Comparison of ENCODE assay signal across 8 cellular contexts in the genomic region with DNA sequence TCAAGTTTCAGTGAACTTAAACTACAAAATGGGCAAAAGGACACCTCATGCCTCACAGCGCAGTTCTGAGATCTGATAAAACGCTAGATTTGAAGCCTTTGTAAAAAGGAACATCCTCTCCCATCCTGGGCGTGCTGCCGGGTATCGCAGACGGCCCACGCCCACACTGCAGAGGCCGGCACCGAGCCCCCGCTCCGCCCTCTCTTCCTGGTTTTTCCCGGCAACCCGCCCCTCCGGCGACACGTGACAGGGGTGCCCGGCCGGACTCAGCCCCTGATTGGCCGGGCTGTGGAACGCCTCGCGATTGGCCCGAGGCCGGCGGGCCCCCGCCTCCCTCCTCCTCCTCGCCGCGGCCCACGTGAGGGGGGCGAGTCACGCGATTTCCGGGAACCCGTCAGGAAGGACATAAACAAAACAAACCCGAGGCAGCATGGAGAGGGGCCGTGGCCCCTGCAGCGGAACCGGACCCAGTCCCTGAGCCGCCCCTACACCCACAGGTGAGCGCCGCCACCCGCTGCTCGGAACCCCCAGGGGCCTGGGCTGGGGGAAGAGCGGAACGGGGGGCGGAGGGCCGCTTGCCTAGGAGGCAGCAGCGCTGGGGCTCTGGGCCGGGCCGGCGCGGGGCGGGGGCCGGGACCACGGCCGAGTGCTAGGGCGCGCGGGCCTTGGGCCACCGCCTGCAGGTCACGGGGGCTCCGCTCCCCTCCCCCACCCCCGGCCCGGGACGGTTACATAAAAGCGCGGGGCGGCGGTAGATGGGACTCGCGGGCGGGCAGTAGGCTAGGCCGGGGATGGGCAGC. TPM values are rescaled to one million over a fixed set of nuclear protein-coding genes. Genes with fewer than 3 reads are reported as not detected.
A peak's percentile ranks its signal among the peaks of the same experiment; 100 is the strongest.
DNase-seq lines count a peak whose midpoint lies in the region; ATAC-seq lines count a peak whose summit lies in the region.

A gene with protein sequence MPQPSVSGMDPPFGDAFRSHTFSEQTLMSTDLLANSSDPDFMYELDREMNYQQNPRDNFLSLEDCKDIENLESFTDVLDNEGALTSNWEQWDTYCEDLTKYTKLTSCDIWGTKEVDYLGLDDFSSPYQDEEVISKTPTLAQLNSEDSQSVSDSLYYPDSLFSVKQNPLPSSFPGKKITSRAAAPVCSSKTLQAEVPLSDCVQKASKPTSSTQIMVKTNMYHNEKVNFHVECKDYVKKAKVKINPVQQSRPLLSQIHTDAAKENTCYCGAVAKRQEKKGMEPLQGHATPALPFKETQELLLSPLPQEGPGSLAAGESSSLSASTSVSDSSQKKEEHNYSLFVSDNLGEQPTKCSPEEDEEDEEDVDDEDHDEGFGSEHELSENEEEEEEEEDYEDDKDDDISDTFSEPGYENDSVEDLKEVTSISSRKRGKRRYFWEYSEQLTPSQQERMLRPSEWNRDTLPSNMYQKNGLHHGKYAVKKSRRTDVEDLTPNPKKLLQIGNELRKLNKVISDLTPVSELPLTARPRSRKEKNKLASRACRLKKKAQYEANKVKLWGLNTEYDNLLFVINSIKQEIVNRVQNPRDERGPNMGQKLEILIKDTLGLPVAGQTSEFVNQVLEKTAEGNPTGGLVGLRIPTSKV (plus strand): TSS at position 370 of the 800 bp plus-strand sequence. CDS start 24,424 bp downstream, outside the sequence.

- H3K4me3 Mint-ChIP-seq in effector memory CD8-positive, alpha-beta T cell, result peak within 1 kb of the TSS; percentile 91 to 96

- H2AK5ac ChIP-seq in mesenchymal stem cell (ENCODE audit: low read length, severe bottlenecking), result no peak within 1 kb of the TSS

- peaks cover 11 to 19% of the 10 kb centered on the region in 2 donors for H3K27me3 Mint-ChIP-seq in effector memory CD8-positive, alpha-beta T cell

- peak within 1 kb of the TSS; percentile 97 for H4K91ac ChIP-seq in mesenchymal stem cell (ENCODE audit: low read length)

- H3K9me3 Mint-ChIP-seq in effector memory CD8-positive, alpha-beta T cell, result no peaks in the 10 kb centered on the region

- peak within 1 kb of the TSS; percentile 85 for H2BK120ac ChIP-seq in mesenchymal stem cell (ENCODE audit: low read depth, low read length)

- H3K18ac ChIP-seq in mesenchymal stem cell (ENCODE audit: low read depth in 1 of 2, low read length in 2 of 2), result peak within 1 kb of the TSS; percentile 75 to 94

- H3K27ac Mint-ChIP-seq in effector memory CD8-positive, alpha-beta T cell, result peak within 1 kb of the TSS; percentile 77 to 93

- H3K79me1 ChIP-seq in mesenchymal stem cell (replicated peaks; ENCODE audit: low read length, poor library complexity, severe bottlenecking), result peaks cover 9% of the 10 kb centered on the region

- peak within 1 kb of the TSS; percentile 72 for H2AFZ ChIP-seq in mesenchymal stem cell (ENCODE audit: low read depth, low read length)

- H3K4me1 ChIP-seq in mesenchymal stem cell (ENCODE audit: control insufficient read depth, insufficient read depth, low read depth, low read length), result no peaks in the 10 kb centered on the region

- H3K23ac ChIP-seq in mesenchymal stem cell (ENCODE audit: low read length in 2 of 2), result no peak within 1 kb of the TSS

- peaks cover 12 to 21% of the 10 kb centered on the region in 2 donors for H3K4me1 Mint-ChIP-seq in effector memory CD8-positive, alpha-beta T cell (ENCODE audit: low read depth in 2 of 2)

- peak within 1 kb of the TSS in 1 of 2 experiments; percentile 76 for H2BK12ac ChIP-seq in mesenchymal stem cell (ENCODE audit: low read length in 2 of 2)

- peak within 1 kb of the TSS; percentile 87 for H3K9ac ChIP-seq in mesenchymal stem cell (ENCODE audit: low read length)

- H3K36me3 Mint-ChIP-seq in effector memory CD8-positive, alpha-beta T cell (ENCODE audit: insufficient read depth), result peaks cover 33% of the 10 kb centered on the region

- no peaks in the 10 kb centered on the region for H3K27me3 ChIP-seq in mesenchymal stem cell (ENCODE audit: control insufficient read depth in 1 of 2, insufficient read depth in 1 of 2, low read length in 2 of 2)

- ATAC-seq in GM21390 (IDR thresholded peaks at IDR 0.05; ENCODE audit: unreplicated experiment), result peak; percentile 74
- peak; percentile 68 for ATAC-seq in effector memory CD8-positive, alpha-beta T cell (replicated peaks)

- peaks cover 0 to 14% of the 10 kb centered on the region in 2 experiments for H3K36me3 ChIP-seq in mesenchymal stem cell (ENCODE audit: control insufficient read depth in 1 of 2, insufficient read depth in 2 of 2, low read depth in 1 of 2, low read length in 2 of 2)

- peak within 1 kb of the TSS; percentile 73 for H2BK5ac ChIP-seq in mesenchymal stem cell (ENCODE audit: low read depth, low read length, poor library complexity, severe bottlenecking)

- peak within 1 kb of the TSS; percentile 64 to 69 for H3K4ac ChIP-seq in mesenchymal stem cell (ENCODE audit: low read depth in 1 of 2, low read length in 2 of 2)

- peak within 1 kb of the TSS; percentile 97 for H3K4me2 ChIP-seq in mesenchymal stem cell (ENCODE audit: low read length, poor library complexity, severe bottlenecking)

- peak within 1 kb of the TSS in 1 of 2 experiments; percentile 95 for H3K14ac ChIP-seq in mesenchymal stem cell (ENCODE audit: low read length in 2 of 2)

- H4K8ac ChIP-seq in mesenchymal stem cell (ENCODE audit: low read length), result peak within 1 kb of the TSS; percentile 77

- WGBS in mesenchymal stem cell, result under 1% methylated on average over 41 of the region's 74 CpGs

- in situ Hi-C loops in Caki2 (cut with HindIII; ENCODE audit: low pct_unique_long_range_greater_than_20kb, low sequenced_read_pairs), result no loop called here

- H3K27ac ChIP-seq in mesenchymal stem cell (ENCODE audit: low read length, poor library complexity, severe bottlenecking), result peak within 1 kb of the TSS; percentile 96

- H3K9me3 ChIP-seq in mesenchymal stem cell (ENCODE audit: control insufficient read depth, low read length), result no peaks in the 10 kb centered on the region

- peak within 1 kb of the TSS; percentile 83 for H2BK15ac ChIP-seq in mesenchymal stem cell (ENCODE audit: low read depth, poor library complexity, severe bottlenecking)

- peak within 1 kb of the TSS; percentile 83 to 99 for H3K4me3 ChIP-seq in mesenchymal stem cell (ENCODE audit: insufficient read depth in 1 of 2, low read depth in 1 of 2, low read length in 2 of 2)

- DNase-seq in Caki2 (ENCODE audit: low read depth) (peak; percentile 99), HUDEP-2 (lab: John Stamatoyannopoulos, UW; ENCODE audit: unreplicated experiment in 76 of 76) (peak; percentile 28 to 98 (median 95)), NOMO-1 treated with dmso at 0.1 percent for 144 hours (lab: John Stamatoyannopoulos, UW; ENCODE audit: unreplicated experiment) (peak; percentile 96), mesenchymal stem cell (peak; percentile 97)
- peak; percentile 85 to 98 (median 89) for DNase-seq in activated CD8-positive, alpha-beta memory T cell treated with anti-CD3 and anti-CD28 coated beads for 48 hours (ENCODE audit: low read depth in 2 of 3, low spot score in 2 of 3)
- DNase-seq in effector memory CD8-positive, alpha-beta T cell, result peak; percentile 98 to 99 (median 98)
- DNase-seq in stimulated activated CD8-positive, alpha-beta memory T cell treated with anti-CD3 and anti-CD28 coated beads, Interleukin-12 subunit alpha, Interleukin-12 subunit beta, amount 100 ng/mL, for 24 hours (ENCODE audit: extremely low read depth), result peak; percentile 94

RNA-seq across cellular contexts. Expression of the gene that starts here (rescaled TPM):
- total RNA-seq in Caki2 (2014; rRNA removed; shearing (Covaris generic); ENCODE audit: low replicate concordance), result 8.7 and 22.1 TPM in 2 replicates
- polyA plus RNA-seq in mesenchymal stem cell (2013, experiment 1 of 2), result 10.4 TPM
- 9.7 TPM for polyA plus RNA-seq in mesenchymal stem cell (2013, experiment 2 of 2)

Comparison
In these comparisons a context has a peak if more than half of its experiments do, and no peak if none do; other contexts are left out.
1. Peak in every context shown above with its lines: DNase-seq, ATAC-seq, H3K4me3 ChIP-seq and H3K27ac ChIP-seq.